In the genomic region with DNA sequence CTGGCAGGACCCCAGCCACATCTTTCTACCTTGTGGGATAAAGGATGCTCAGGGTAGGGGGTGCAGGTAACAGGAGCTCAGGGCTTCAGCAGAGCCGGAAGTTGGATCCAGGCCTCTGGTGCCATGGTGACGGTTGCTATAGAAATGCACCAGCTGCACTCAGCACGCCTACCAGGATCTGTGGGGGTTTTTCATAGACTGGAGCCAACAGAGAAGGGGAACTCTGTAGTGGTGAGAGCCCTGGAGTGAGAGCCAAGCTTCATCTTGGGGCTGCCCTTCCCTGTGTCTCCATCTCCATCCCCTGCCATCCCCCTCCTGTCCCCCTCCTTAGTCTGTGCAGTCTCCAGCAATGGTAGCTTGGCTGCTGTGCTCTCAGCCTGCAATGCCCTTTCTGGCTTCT, we compare ENCODE assay signal across 9 cellular contexts. TPM values are rescaled to one million over a fixed set of nuclear protein-coding genes. Genes with fewer than 3 reads are reported as not detected.
DNase-seq lines count a peak whose midpoint lies in the region; ATAC-seq, FAIRE-seq and TF ChIP-seq lines count a peak whose summit lies in the region.
"Had no signal": no experiment of that assay in that cellular context is flagged by ENCODE, and none has a peak within 500 bp of the region (broad histone marks: within the 10 kb centered on the region; RNA-seq: fewer than 3 reads in every experiment).

No MANE protein-coding gene starts in this region.

- H3K4me1 ChIP-seq in K562 (replicated peaks in 1 of 2; ENCODE audit: control insufficient read depth in 2 of 2, insufficient read depth in 2 of 2, low read length in 2 of 2) = peaks cover 0 to 11% of the 10 kb centered on the region in 2 experiments; a peak in 4 of 5 replicates

- POLR2A ChIA-PET in K562 (lab: Yijun Ruan, JAX) = interaction anchor here (1.1 to 2.4 kb wide), 2 partner anchors 9 to 17 kb away, joined by 6 to 7 read pairs; no protein-coding TSS in a partner anchor

- peaks cover 44% of the 10 kb centered on the region for H3K27me3 Mint-ChIP-seq in Calu3 (ENCODE audit: unreplicated experiment)

- H3K27ac ChIP-seq in K562 (ENCODE audit: extremely low read depth, low read depth, low read length) = no peak overlapping the region

- no peak overlapping the region for H3K4me2 ChIP-seq in K562 (ENCODE audit: insufficient read depth, low read length)

- DNase-seq in Calu3 (peak; percentile 30), NCI-H1092 treated with DMSO at 0.1 percent for 48 hours (lab: John Stamatoyannopoulos, UW) (peak; percentile 68), K562 (ENCODE audit: extremely low read depth in 1 of 4, low spot score in 3 of 4) (no peak), retina (peak; percentile 85), GDM1 (lab: John Stamatoyannopoulos, UW) (no peak), H4 (ENCODE audit: low spot score) (no peak)

- no peaks in the 10 kb centered on the region for H3K9me3 Mint-ChIP-seq in Calu3 (ENCODE audit: low read depth, unreplicated experiment)

- H3K4me3 Mint-ChIP-seq in Calu3 (ENCODE audit: low read depth, unreplicated experiment) = no peak overlapping the region

- H3K36me3 Mint-ChIP-seq in Calu3 (ENCODE audit: insufficient read depth, unreplicated experiment) = no peaks in the 10 kb centered on the region

- no peak for TF ChIP-seq POLR2A in K562 (conservative IDR thresholded peaks at IDR 0.05)

- no peaks in the 10 kb centered on the region for H3K36me3 ChIP-seq in K562 (ENCODE audit: control insufficient read depth, insufficient read depth, low read length)
- H3K36me3 ChIP-seq: thyroid gland had no signal

- no peak overlapping the region for H2AFZ ChIP-seq in K562 (ENCODE audit: low read depth, low read length)

- BruUV-seq in Calu3 (replicated peaks; lab: Mats Ljungman, UMichigan) = no TSS peak
- BruUV-seq in K562 (replicated peaks; lab: Mats Ljungman, UMichigan) = no TSS peak

- peaks cover 0 to 37% of the 10 kb centered on the region in 2 experiments; a peak in 2 of 5 replicates for H3K27me3 ChIP-seq in K562 (ENCODE audit: control insufficient read depth in 2 of 2, insufficient read depth in 2 of 2, low read length in 2 of 2)
- H3K27me3 ChIP-seq: thyroid gland had no signal

- no peaks in the 10 kb centered on the region for H3K9me1 ChIP-seq in K562 (ENCODE audit: control insufficient read depth, insufficient read depth, low read length)

- no peaks in the 10 kb centered on the region for H4K20me1 ChIP-seq in K562 (replicated peaks; ENCODE audit: control insufficient read depth, insufficient read depth, low read length)

- no peak for TF ChIP-seq RAD21 in K562 (CRISPR knock-in tag; conservative IDR thresholded peaks at IDR 0.05 in 1 of 2, IDR thresholded peaks at IDR 0.05 in 1 of 2)

- ATAC-seq in GM21423 (IDR thresholded peaks at IDR 0.05; ENCODE audit: unreplicated experiment) (peak; percentile 58), K562 (peak; percentile 13), HG03039 (IDR thresholded peaks at IDR 0.05; ENCODE audit: unreplicated experiment) (no peak)

- no peaks in the 10 kb centered on the region for H3K79me2 ChIP-seq in K562 (ENCODE audit: control insufficient read depth, insufficient read depth, low read length)

- no peak overlapping the region for H3K9ac ChIP-seq in K562 (ENCODE audit: insufficient read depth in 1 of 2, low read depth in 2 of 2, low read length in 2 of 2)

- H3K4me3 ChIP-seq in K562 = no peak overlapping the region
- H3K4me3 ChIP-seq: thyroid gland had no signal

- H3K9me3 ChIP-seq in K562 (replicated peaks; ENCODE audit: control insufficient read depth, insufficient read depth, low read depth, low read length) = no peaks in the 10 kb centered on the region
- H3K9me3 ChIP-seq: thyroid gland had no signal

- H3K4me1 Mint-ChIP-seq in Calu3 (ENCODE audit: low read depth, unreplicated experiment) = no peaks in the 10 kb centered on the region

- no peak for TF ChIP-seq EP300 in K562 (IDR thresholded peaks at IDR 0.05; ENCODE audit: low read length)

- CTCF ChIA-PET in Calu3 (lab: Charles Lee) = interaction anchor here (0.6 to 0.7 kb wide), 3 partner anchors 53 to 423 kb away, joined by 4 read pairs; no protein-coding TSS in a partner anchor
- CTCF ChIA-PET in K562 (lab: Yijun Ruan, JAX; ENCODE audit: low intra/inter-chr PET ratio) = no interaction called here

- H3K27ac Mint-ChIP-seq in Calu3 (ENCODE audit: unreplicated experiment) = no peak overlapping the region

- no peak for FAIRE-seq in K562 (lab: Jason Lieb, UNC)

- intact Hi-C loops in Calu3 (cut with micrococcal nuclease; ENCODE audit: unreplicated experiment) = no loop called here
- intact Hi-C loops in K562 (cut with micrococcal nuclease) = loop anchor here (5.0 kb wide), 1 partner anchor 58 kb away; no protein-coding TSS in a partner anchor

- in situ Hi-C loops in K562 (cut with MboI) = no loop called here

- TF ChIP-seq CTCF in Calu3 (IDR thresholded peaks at IDR 0.05; ENCODE audit: unreplicated experiment) = no peak
- no peak for TF ChIP-seq CTCF in K562 (IDR thresholded peaks at IDR 0.05 in 2 of 3, conservative IDR thresholded peaks at IDR 0.05 in 1 of 3; ENCODE audit: insufficient read depth in 2 of 3, low read depth in 1 of 3, low read length in 3 of 3)

- 27% methylated on average over 3 of the region's 3 CpGs for WGBS in K562 (ENCODE audit: insufficient coverage, low coverage, missing lambda C conversion rate)

TF ChIP-seq in K562, 482 proteins besides CTCF, POLR2A, EP300 and RAD21 (continues in another document):
- TF ChIP-seq ZNF41 (CRISPR knock-in tag; conservative IDR thresholded peaks at IDR 0.05) (no peak), ZNF785 (CRISPR knock-in tag; IDR thresholded peaks at IDR 0.05) (no peak), MYNN (IDR thresholded peaks at IDR 0.05) (peak; percentile 94), MYNN (CRISPR knock-in tag; IDR thresholded peaks at IDR 0.05) (no peak), RBM15 (IDR thresholded peaks at IDR 0.05; ENCODE audit: insufficient read depth, low read length) (no peak), ARID3A (IDR thresholded peaks at IDR 0.05; ENCODE audit: borderline replicate concordance, low read depth, low read length) (no peak), ZMIZ1 (IDR thresholded peaks at IDR 0.05; ENCODE audit: low read depth in 2 of 2, low read length in 2 of 2) (no peak), ZNF24 (IDR thresholded peaks at IDR 0.05) (no peak), NR4A1 (CRISPR knock-in tag; IDR thresholded peaks at IDR 0.05) (no peak), NR4A1 (tag; IDR thresholded peaks at IDR 0.05) (no peak)

RNA-seq across cellular contexts. Expression of gene BOD1, which starts 27.5 kb away (rescaled TPM):
- 87.4 and 92.8 TPM in 2 replicates for total RNA-seq in Calu3 (2022)
- total RNA-seq in K562 (2011; cell fraction: chromatin; rRNA removed; ENCODE audit: low replicate concordance) = 16.7 and 29.4 TPM in 2 replicates
- 12.8 and 14.3 TPM in 2 replicates for total RNA-seq in K562 (2011; cell fraction: nucleolus; rRNA removed)
- total RNA-seq in K562 (2011; cell fraction: nucleoplasm; rRNA removed) = 20.2 and 24.8 TPM in 2 replicates
- 19.3 and 20.3 TPM in 2 replicates for total RNA-seq in K562 (2014; rRNA removed)
- 20.2 and 22.6 TPM in 2 replicates for total RNA-seq in K562 (2014; rRNA removed; fragmentation: Illumina TruSeq; extraction: Trizol)
- total RNA-seq in K562 (2015; rRNA removed; fragmentation: Illumina TruSeq; extraction: Trizol) = 31.1 and 31.5 TPM in 2 replicates
- 17.9 and 22.0 TPM in 2 replicates for total RNA-seq in K562 (2021)
- 31.6 and 35.6 TPM in 2 replicates for polyA plus RNA-seq in K562 (2011; rRNA removed)
- 12.4 and 22.2 TPM in 2 replicates for polyA plus RNA-seq in K562 (2011; cell fraction: cytosol; rRNA removed)
- 56.7 and 79.6 TPM in 2 replicates for polyA plus RNA-seq in K562 (2011; cell fraction: nucleus; rRNA removed)
- 18.4 and 19.0 TPM in 2 replicates for polyA plus RNA-seq in K562 (2012)
- polyA plus RNA-seq in K562 (2014; fragmentation: Illumina TruSeq; extraction: Trizol) = 22.0 and 24.6 TPM in 2 replicates
- 10 to 100 TPM; 10.1 to 10.8 TPM for polyA plus RNA-seq in K562 (2014; fragmentation: Nextera tagmentation; extraction: Ambion mirVana)
- polyA plus RNA-seq in K562 (2014; rRNA removed) = 23.8 and 26.7 TPM in 2 replicates
- polyA minus RNA-seq in K562 (2011; rRNA and poly(A)+ RNA removed) = 29.3 and 39.7 TPM in 2 replicates
- polyA minus RNA-seq in K562 (2011; cell fraction: cytosol; rRNA and poly(A)+ RNA removed) = 8.3 and 10.8 TPM in 2 replicates
- 14.5 and 37.8 TPM in 2 replicates for polyA minus RNA-seq in K562 (2011; cell fraction: nucleus; rRNA and poly(A)+ RNA removed)
- 77.9 and 88.5 TPM in 2 replicates for total RNA-seq in H4 (2014; rRNA removed; shearing (Covaris generic))

Comparison
In these comparisons a context has a peak if more than half of its experiments do, and no peak if none do; other contexts are left out.
1. DNase-seq: peak in Calu3 (single experiment), NCI-H1092 treated with DMSO at 0.1 percent for 48 hours (single experiment) and retina (single experiment); none in K562 (0 of 4), GDM1 (single experiment) and H4 (single experiment).